Comparison of ENCODE assay signal across 38 cellular contexts in genomic region chr18:28706397-28706796, GRCh38.
"Had no signal": no experiment of that assay in that cellular context is flagged by ENCODE, and none has a peak within 500 bp of the region (broad histone marks: within the 10 kb centered on the region; RNA-seq: fewer than 3 reads in every experiment).

No MANE protein-coding gene starts in this region.

- H3K27ac Mint-ChIP-seq: activated naive CD4-positive, alpha-beta T cell treated with anti-CD3 and anti-CD28 coated beads for 36 hours; activated naive CD4-positive, alpha-beta T cell treated with anti-CD3 and anti-CD28 coated beads, Interleukin-2, amount 10 ng/mL, durations not matched to agents 7 days and 5 days; activated naive CD4-positive, alpha-beta T cell treated with anti-CD3 and anti-CD28 coated beads, Interleukin-2, amount 50 U/mL, for 24 hours; activated naive CD4-positive, alpha-beta T cell treated with anti-CD3 and anti-CD28 coated beads, Interleukin-2, amount 50 U/mL, for 72 hours; activated naive CD8-positive, alpha-beta T cell; activated naive CD8-positive, alpha-beta T cell treated with anti-CD3 and anti-CD28 coated beads for 36 hours; activated naive CD8-positive, alpha-beta T cell treated with anti-CD3 and anti-CD28 coated beads, Interleukin-2, amount 10 ng/mL, durations not matched to agents 7 days and 5 days; activated naive CD8-positive, alpha-beta T cell treated with anti-CD3 and anti-CD28 coated beads, Interleukin-2, amount 50 U/mL, for 24 hours; activated T-cell treated with anti-CD3 and anti-CD28 coated beads, Interleukin-2, amount 50 U/mL, for 24 hours; activated T-cell treated with anti-CD3 and anti-CD28 coated beads, Interleukin-2, amount 50 U/mL, for 72 hours; activated T-helper 1 cell treated with anti-CD3 and anti-CD28 coated beads, Interleukin-12 subunit alpha, Interleukin-12 subunit beta, Interleukin-2, Interleukin-4 antibody, amounts not matched to agents 30 ng/mL and 10 ng/mL and 1 ng/mL, durations not matched to agents 14 hours and 24 hours and 36 hours; activated T-helper 17 cell treated with anti-CD3 and anti-CD28 coated beads, Interleukin-2, amount 50 U/mL, for 72 hours; activated T-helper 2 cell treated with anti-CD3 and anti-CD28 coated beads, Interferon-gamma antibody, Interleukin-2, Interleukin-4, amounts not matched to agents 10 μg/mL and 5 μg/mL and 100 μg/mL, durations not matched to agents 14 hours and 24 hours and 36 hours had no signal

- H3K4me3 ChIP-seq: adrenal gland, ascending aorta, body of pancreas, breast epithelium, cardiac muscle cell had no signal

- H3K27ac ChIP-seq: adrenal gland, ascending aorta, body of pancreas, brain microvascular endothelial cell, breast epithelium, cardiac muscle cell had no signal

- DNase-seq: activated effector memory CD4-positive, alpha-beta T cell treated with anti-CD3 and anti-CD28 coated beads, Interleukin-2, amount 50 U/mL, for 16 hours; activated effector memory CD4-positive, alpha-beta T cell treated with Interleukin-2 at 50 U/mL for 16 hours; activated gamma-delta T cell; activated gamma-delta T cell treated with Interleukin-2 at 50 U/mL for 16 hours; activated naive CD4-positive, alpha-beta T cell; activated naive CD4-positive, alpha-beta T cell treated with anti-CD3 and anti-CD28 coated beads for 36 hours; activated naive CD4-positive, alpha-beta T cell treated with anti-CD3 and anti-CD28 coated beads, Interleukin-2, amount 10 ng/mL, durations not matched to agents 7 days and 5 days; activated naive CD4-positive, alpha-beta T cell treated with anti-CD3 and anti-CD28 coated beads, Interleukin-2, amount 50 U/mL, for 16 hours; activated naive CD4-positive, alpha-beta T cell treated with Interleukin-2 at 50 U/mL for 16 hours; activated naive CD8-positive, alpha-beta T cell treated with anti-CD3 and anti-CD28 coated beads for 36 hours; activated naive CD8-positive, alpha-beta T cell treated with anti-CD3 and anti-CD28 coated beads, Interleukin-2, amount 10 ng/mL, durations not matched to agents 7 days and 5 days; activated naive CD8-positive, alpha-beta T cell treated with anti-CD3 and anti-CD28 coated beads, Interleukin-2, amount 50 U/mL, for 24 hours; activated T-cell treated with anti-CD3 and anti-CD28 coated beads, Interleukin-2, amount 50 U/mL, for 1 hour; activated T-cell treated with anti-CD3 and anti-CD28 coated beads, Interleukin-2, amount 50 U/mL, for 24 hours; activated T-cell treated with anti-CD3 and anti-CD28 coated beads, Interleukin-2, amount 50 U/mL, for 4 hours; activated T-cell treated with anti-CD3 and anti-CD28 coated beads, Interleukin-2, amount 50 U/mL, for 48 hours; activated T-cell treated with anti-CD3 and anti-CD28 coated beads, Interleukin-2, amount 50 U/mL, for 72 hours; adrenal gland; amniotic stem cell; amygdala; anterior cingulate cortex; aorta; body of pancreas; brain microvascular endothelial cell; caudate nucleus; central memory CD4-positive, alpha-beta T cell; cerebellar nuclear complex had no signal

- H3K9me3 ChIP-seq: adrenal gland, ascending aorta, body of pancreas, breast epithelium had no signal

- H3K27me3 ChIP-seq: adrenal gland, ascending aorta, body of pancreas, brain microvascular endothelial cell, breast epithelium, cardiac muscle cell had no signal

- H3K27me3 Mint-ChIP-seq: activated naive CD4-positive, alpha-beta T cell treated with anti-CD3 and anti-CD28 coated beads, Interleukin-2, amount 10 ng/mL, durations not matched to agents 7 days and 5 days; activated naive CD4-positive, alpha-beta T cell treated with anti-CD3 and anti-CD28 coated beads, Interleukin-2, amount 50 U/mL, for 24 hours; activated naive CD8-positive, alpha-beta T cell; activated naive CD8-positive, alpha-beta T cell treated with anti-CD3 and anti-CD28 coated beads for 36 hours; activated naive CD8-positive, alpha-beta T cell treated with anti-CD3 and anti-CD28 coated beads, Interleukin-2, amount 10 ng/mL, durations not matched to agents 7 days and 5 days; activated naive CD8-positive, alpha-beta T cell treated with anti-CD3 and anti-CD28 coated beads, Interleukin-2, amount 50 U/mL, for 24 hours; activated T-cell treated with anti-CD3 and anti-CD28 coated beads, Interleukin-2, amount 50 U/mL, for 24 hours; activated T-helper 17 cell treated with anti-CD3 and anti-CD28 coated beads, Interleukin-2, amount 50 U/mL, for 72 hours; central memory CD8-positive, alpha-beta T cell had no signal

- H3K36me3 ChIP-seq: adrenal gland, ascending aorta, brain microvascular endothelial cell, breast epithelium, cardiac muscle cell had no signal

- H3K36me3 Mint-ChIP-seq: activated naive CD4-positive, alpha-beta T cell treated with anti-CD3 and anti-CD28 coated beads, Interleukin-2, amount 10 ng/mL, durations not matched to agents 7 days and 5 days; activated naive CD4-positive, alpha-beta T cell treated with anti-CD3 and anti-CD28 coated beads, Interleukin-2, amount 50 U/mL, for 24 hours; activated naive CD4-positive, alpha-beta T cell treated with anti-CD3 and anti-CD28 coated beads, Interleukin-2, amount 50 U/mL, for 72 hours; activated naive CD8-positive, alpha-beta T cell; activated naive CD8-positive, alpha-beta T cell treated with anti-CD3 and anti-CD28 coated beads for 36 hours; activated naive CD8-positive, alpha-beta T cell treated with anti-CD3 and anti-CD28 coated beads, Interleukin-2, amount 10 ng/mL, durations not matched to agents 7 days and 5 days; brain had no signal

- H3K4me1 ChIP-seq: adrenal gland, ascending aorta, body of pancreas, breast epithelium had no signal

- H3K4me3 Mint-ChIP-seq: activated naive CD4-positive, alpha-beta T cell treated with anti-CD3 and anti-CD28 coated beads for 36 hours; activated naive CD4-positive, alpha-beta T cell treated with anti-CD3 and anti-CD28 coated beads, Interleukin-2, amount 10 ng/mL, durations not matched to agents 7 days and 5 days; activated naive CD4-positive, alpha-beta T cell treated with anti-CD3 and anti-CD28 coated beads, Interleukin-2, amount 50 U/mL, for 24 hours; activated naive CD8-positive, alpha-beta T cell; activated naive CD8-positive, alpha-beta T cell treated with anti-CD3 and anti-CD28 coated beads for 36 hours; activated naive CD8-positive, alpha-beta T cell treated with anti-CD3 and anti-CD28 coated beads, Interleukin-2, amount 10 ng/mL, durations not matched to agents 7 days and 5 days; activated naive CD8-positive, alpha-beta T cell treated with anti-CD3 and anti-CD28 coated beads, Interleukin-2, amount 50 U/mL, for 24 hours; activated T-cell treated with anti-CD3 and anti-CD28 coated beads, Interleukin-2, amount 50 U/mL, for 24 hours; activated T-cell treated with anti-CD3 and anti-CD28 coated beads, Interleukin-2, amount 50 U/mL, for 4 hours; activated T-cell treated with anti-CD3 and anti-CD28 coated beads, Interleukin-2, amount 50 U/mL, for 72 hours; activated T-helper 1 cell treated with anti-CD3 and anti-CD28 coated beads, Interleukin-12 subunit alpha, Interleukin-12 subunit beta, Interleukin-2, Interleukin-4 antibody, amounts not matched to agents 30 ng/mL and 10 ng/mL and 1 ng/mL, durations not matched to agents 14 hours and 24 hours and 36 hours; activated T-helper 17 cell treated with anti-CD3 and anti-CD28 coated beads, Interleukin-2, amount 50 U/mL, for 72 hours; brain; central memory CD8-positive, alpha-beta T cell had no signal

- H3K4me1 Mint-ChIP-seq: activated naive CD4-positive, alpha-beta T cell treated with anti-CD3 and anti-CD28 coated beads, Interleukin-2, amount 10 ng/mL, durations not matched to agents 7 days and 5 days; activated naive CD4-positive, alpha-beta T cell treated with anti-CD3 and anti-CD28 coated beads, Interleukin-2, amount 50 U/mL, for 24 hours; activated naive CD8-positive, alpha-beta T cell treated with anti-CD3 and anti-CD28 coated beads for 36 hours; activated naive CD8-positive, alpha-beta T cell treated with anti-CD3 and anti-CD28 coated beads, Interleukin-2, amount 10 ng/mL, durations not matched to agents 7 days and 5 days; activated naive CD8-positive, alpha-beta T cell treated with anti-CD3 and anti-CD28 coated beads, Interleukin-2, amount 50 U/mL, for 24 hours; activated T-helper 17 cell treated with anti-CD3 and anti-CD28 coated beads, Interleukin-2, amount 50 U/mL, for 72 hours; central memory CD8-positive, alpha-beta T cell had no signal

- H3K9me3 Mint-ChIP-seq: activated naive CD4-positive, alpha-beta T cell treated with anti-CD3 and anti-CD28 coated beads, Interleukin-2, amount 10 ng/mL, durations not matched to agents 7 days and 5 days; activated naive CD4-positive, alpha-beta T cell treated with anti-CD3 and anti-CD28 coated beads, Interleukin-2, amount 50 U/mL, for 24 hours; activated T-helper 1 cell treated with anti-CD3 and anti-CD28 coated beads, Interleukin-12 subunit alpha, Interleukin-12 subunit beta, Interleukin-2, Interleukin-4 antibody, amounts not matched to agents 30 ng/mL and 10 ng/mL and 1 ng/mL, durations not matched to agents 14 hours and 24 hours and 36 hours; brain had no signal
